ENCODE assay signal across 8 cellular contexts in the genomic region with DNA sequence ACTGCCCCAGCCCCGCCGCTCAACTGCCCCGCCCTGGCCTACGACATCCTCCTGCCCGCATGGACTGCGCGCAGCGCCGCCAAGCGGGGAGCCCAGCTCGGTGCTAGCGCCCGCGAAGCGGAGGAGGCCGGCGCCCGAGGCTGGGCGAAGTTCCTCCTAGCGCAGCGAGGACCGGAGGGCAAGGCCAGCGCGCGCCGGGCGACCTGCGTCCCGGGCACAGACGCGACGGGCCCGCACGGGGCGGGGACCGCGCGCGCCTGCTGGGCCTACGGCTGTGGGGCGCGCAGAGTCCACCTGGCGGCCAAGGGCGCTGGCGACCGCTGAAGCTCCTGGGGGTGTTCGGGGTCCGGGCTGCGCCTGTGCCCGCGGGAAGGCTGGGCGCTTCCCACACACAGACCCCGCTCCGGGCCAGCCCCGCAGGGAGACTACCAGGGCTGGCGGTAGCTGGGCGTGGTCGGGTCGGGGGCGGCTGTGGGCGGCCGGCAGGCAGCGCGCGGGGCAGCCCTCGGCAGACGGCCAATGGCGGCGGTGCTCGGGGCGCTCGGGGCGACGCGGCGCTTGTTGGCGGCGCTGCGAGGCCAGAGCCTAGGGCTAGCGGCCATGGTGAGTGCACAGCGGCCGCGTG. TPM values are rescaled to one million over a fixed set of nuclear protein-coding genes. Genes with fewer than 3 reads are reported as not detected.
DNase-seq lines count a peak whose midpoint lies in the region; ATAC-seq, FAIRE-seq and TF ChIP-seq lines count a peak whose summit lies in the region.

A gene (plus strand): TSS at position 511 of the 625 bp plus-strand sequence. CDS start 9 bp downstream, at position 520.

- H3K4me3 ChIP-seq in heart right ventricle (peak within 1 kb of the TSS; percentile 43 to 93 (median 74)), upper lobe of left lung (peak within 1 kb of the TSS; percentile 59 to 95 (median 94))

- H3K27me3 ChIP-seq in heart right ventricle (no peaks in the 10 kb centered on the region), upper lobe of left lung (no peaks in the 10 kb centered on the region)

- peak; percentile 96 for FAIRE-seq in GM12892 (lab: Jason Lieb, UNC)

- ATAC-seq in HG02840 (IDR thresholded peaks at IDR 0.05; ENCODE audit: low FRiP score, unreplicated experiment) (peak; percentile 76), heart right ventricle (peak; percentile 93 to 96 (median 94)), upper lobe of left lung (ENCODE audit: low FRiP score in 2 of 2) (peak; percentile 96 to 98)
- ATAC-seq in activated naive CD8-positive, alpha-beta T cell treated with anti-CD3 and anti-CD28 coated beads, Interleukin-2, amount 50 U/mL, for 24 hours, result peak; percentile 95

- no peaks in the 10 kb centered on the region for H3K27me3 Mint-ChIP-seq in activated naive CD8-positive, alpha-beta T cell treated with anti-CD3 and anti-CD28 coated beads, Interleukin-2, amount 50 U/mL, for 24 hours

- no peaks in the 10 kb centered on the region for H3K9me3 Mint-ChIP-seq in activated naive CD8-positive, alpha-beta T cell treated with anti-CD3 and anti-CD28 coated beads, Interleukin-2, amount 50 U/mL, for 24 hours

- H3K4me3 Mint-ChIP-seq in activated naive CD8-positive, alpha-beta T cell treated with anti-CD3 and anti-CD28 coated beads, Interleukin-2, amount 50 U/mL, for 24 hours, result peak within 1 kb of the TSS; percentile 93

- H3K36me3 ChIP-seq in heart right ventricle, result peaks cover 0 to 39% (median 6%) of the 10 kb centered on the region in 9 donors
- H3K36me3 ChIP-seq in upper lobe of left lung, result peaks cover 0 to 19% (median 7%) of the 10 kb centered on the region in 4 donors

- peaks cover 0 to 26% (median 6%) of the 10 kb centered on the region in 9 donors for H3K4me1 ChIP-seq in heart right ventricle
- H3K4me1 ChIP-seq in upper lobe of left lung, result peaks cover 0 to 7% (median 2%) of the 10 kb centered on the region in 4 donors

- peaks cover 32% of the 10 kb centered on the region for H3K4me1 Mint-ChIP-seq in activated naive CD8-positive, alpha-beta T cell treated with anti-CD3 and anti-CD28 coated beads, Interleukin-2, amount 50 U/mL, for 24 hours

- peak; percentile 71 for DNase-seq in GM12892 (ENCODE audit: insufficient read length)
- peak; percentile 89 for DNase-seq in NCI-H1436 (lab: John Stamatoyannopoulos, UW)
- peak; percentile 94 for DNase-seq in SW480 (ENCODE audit: low spot score)
- DNase-seq in activated naive CD8-positive, alpha-beta T cell treated with anti-CD3 and anti-CD28 coated beads, Interleukin-2, amount 50 U/mL, for 24 hours, result peak; percentile 95
- peak; percentile 91 to 94 for DNase-seq in heart right ventricle
- DNase-seq in posterior cingulate gyrus, result peak; percentile 77 to 98 (median 87)
- peak; percentile 94 to 99 for DNase-seq in upper lobe of left lung

- H3K27ac Mint-ChIP-seq in activated naive CD8-positive, alpha-beta T cell treated with anti-CD3 and anti-CD28 coated beads, Interleukin-2, amount 50 U/mL, for 24 hours, result peak within 1 kb of the TSS; percentile 98

- WGBS in heart right ventricle, 2 donors, result 0% methylated on average over 59 to 83 of the region's 83 CpGs
- WGBS in upper lobe of left lung, 2 donors, result 0% methylated on average over 19 of the region's 83 CpGs; no CpG with 5 or more reads in 1 of the 2 donors

- H3K36me3 Mint-ChIP-seq in activated naive CD8-positive, alpha-beta T cell treated with anti-CD3 and anti-CD28 coated beads, Interleukin-2, amount 50 U/mL, for 24 hours (ENCODE audit: low read depth), result peaks cover 8% of the 10 kb centered on the region

- intact Hi-C loops in heart right ventricle (cut with DNase I) (loop anchor here in 7 of 10 donors (1.0 to 10.0 kb wide), 9 partner anchors 30 to 170 kb away; a partner anchor contains a TSS), posterior cingulate gyrus (cut with DNase I) (loop anchor here (1.0 to 10.0 kb wide), 5 partner anchors 30 to 290 kb away; a partner anchor contains a TSS)

- H3K27ac ChIP-seq in heart right ventricle (peak within 1 kb of the TSS; percentile 97 to 100 (median 100)), upper lobe of left lung (peak within 1 kb of the TSS; percentile 92 to 100 (median 99))

- TF ChIP-seq CTCF in heart right ventricle (IDR thresholded peaks at IDR 0.05) (peak; percentile 78 to 96 (median 92)), upper lobe of left lung (IDR thresholded peaks at IDR 0.05) (peak; percentile 93 to 99 (median 98))

- H3K9me3 ChIP-seq in heart right ventricle (no peaks in the 10 kb centered on the region), upper lobe of left lung (no peaks in the 10 kb centered on the region)

- TF ChIP-seq EP300 in upper lobe of left lung (IDR thresholded peaks at IDR 0.05), result no peak

- peak; percentile 78; the same call in 1 of the 2 replicates for TF ChIP-seq POLR2A in GM12892 (IDR thresholded peaks at IDR 0.05; ENCODE audit: low read depth, low read length)
- peak in 3 of 4 donors; percentile 17 to 77 (median 73) for TF ChIP-seq POLR2A in upper lobe of left lung (IDR thresholded peaks at IDR 0.05)

RNA-seq across cellular contexts. Expression of the gene that starts here (rescaled TPM):
- polyA plus RNA-seq in GM12892 (2012; ENCODE audit: missing spikeins), result 4.7 TPM
- total RNA-seq in heart right ventricle (10 to 100 TPM; 15.9 to 36.4 (median 26.8) TPM), upper lobe of left lung (10 to 100 TPM in 2 of 6 donors, 1 to 10 TPM in 4; 8.4 to 14.4 (median 9.1) TPM)
- polyA plus RNA-seq in heart right ventricle, result 1 to 10 TPM; 6.9 to 7.8 TPM

Comparison
In these comparisons a context has a peak if more than half of its experiments do, and no peak if none do; other contexts are left out.
1. Peak in every context shown above with its lines: DNase-seq, ATAC-seq, H3K4me3 ChIP-seq and H3K27ac ChIP-seq.